In the genomic region with DNA sequence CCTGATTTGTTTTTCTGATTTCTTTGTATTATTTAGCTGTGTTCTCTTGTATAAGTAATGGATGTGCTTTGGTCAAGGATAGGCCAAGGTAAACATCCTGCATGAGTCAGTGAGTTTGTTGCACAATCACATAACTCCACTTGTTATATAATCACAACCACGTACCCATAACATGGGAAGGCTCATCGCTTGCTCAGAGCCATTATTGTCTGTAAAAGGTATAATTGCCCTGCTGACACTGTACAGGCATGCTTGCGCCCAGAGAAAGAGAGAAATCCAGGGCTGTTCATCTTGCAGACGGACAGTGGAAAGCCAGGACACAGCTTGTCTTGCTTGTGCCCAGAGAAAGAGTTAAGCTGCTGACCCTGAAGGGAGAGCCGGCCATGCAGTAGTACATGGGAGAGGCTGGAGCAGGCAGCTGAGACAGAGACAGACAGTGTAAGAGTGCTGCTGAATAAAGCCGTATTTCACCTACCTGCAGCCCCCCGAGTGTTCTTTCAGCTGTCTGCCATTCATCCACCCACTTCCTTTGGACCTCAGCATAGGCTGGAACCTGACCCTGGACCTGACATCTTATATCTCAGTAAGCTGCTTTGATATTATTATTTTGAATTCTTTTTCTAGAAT, we compare ENCODE assay signal across 18 cellular contexts.
A peak's percentile ranks its signal among the peaks of the same experiment; 100 is the strongest.
DNase-seq lines count a peak whose midpoint lies in the region; ATAC-seq and TF ChIP-seq lines count a peak whose summit lies in the region.
"Had no signal": no experiment of that assay in that cellular context is flagged by ENCODE, and none has a peak within 500 bp of the region (broad histone marks: within the 10 kb centered on the region; RNA-seq: fewer than 3 reads in every experiment).

No MANE protein-coding gene starts in this region.

- H3K4me1 Mint-ChIP-seq in nephron progenitor cell, result peaks cover 6% of the 10 kb centered on the region

- ATAC-seq in GM21717 (IDR thresholded peaks at IDR 0.05; ENCODE audit: unreplicated experiment), result no peak
- no peak for ATAC-seq in HG03460 (IDR thresholded peaks at IDR 0.05; ENCODE audit: unreplicated experiment)

- H3K36me3 Mint-ChIP-seq in nephron progenitor cell (ENCODE audit: low read depth), result peaks cover 29% of the 10 kb centered on the region

- H3K27me3 Mint-ChIP-seq in nephron progenitor cell (ENCODE audit: low read depth, poor library complexity), result peaks cover 2% of the 10 kb centered on the region

- H3K4me1 ChIP-seq in fibroblast of lung (ENCODE audit: control insufficient read depth, extremely low read depth, insufficient read depth, low read length), result no peaks in the 10 kb centered on the region
- H3K4me1 ChIP-seq: BE2C, esophagus squamous epithelium had no signal

- TF ChIP-seq CTCF in fibroblast of lung (conservative IDR thresholded peaks at IDR 0.05 in 1 of 2, IDR thresholded peaks at IDR 0.05 in 1 of 2; ENCODE audit: low read depth in 1 of 2, low read length in 2 of 2), result no peak
- TF ChIP-seq CTCF in nephron progenitor cell (IDR thresholded peaks at IDR 0.05), result no peak

- H3K9ac ChIP-seq in fibroblast of lung (ENCODE audit: insufficient read depth, low read length), result no peak overlapping the region

- no peak overlapping the region for H3K4me3 Mint-ChIP-seq in nephron progenitor cell

- no peaks in the 10 kb centered on the region for H3K36me3 ChIP-seq in fibroblast of lung (ENCODE audit: control insufficient read depth, insufficient read depth, low read length)
- H3K36me3 ChIP-seq: BE2C, esophagus squamous epithelium, thoracic aorta had no signal

- no peaks in the 10 kb centered on the region for H3K27me3 ChIP-seq in fibroblast of lung (ENCODE audit: control insufficient read depth, insufficient read depth, low read length)
- H3K27me3 ChIP-seq: BE2C, dorsolateral prefrontal cortex, esophagus squamous epithelium had no signal

- H3K79me2 ChIP-seq in fibroblast of lung (ENCODE audit: control insufficient read depth, insufficient read depth, low read length), result no peaks in the 10 kb centered on the region

- H3K27ac Mint-ChIP-seq in nephron progenitor cell, result peak overlapping the region; percentile 37

- no peaks in the 10 kb centered on the region for H3K9me3 ChIP-seq in fibroblast of lung (ENCODE audit: control insufficient read depth, insufficient read depth, low read depth, low read length)
- H3K9me3 ChIP-seq: BE2C had no signal

- H3K4me2 ChIP-seq in fibroblast of lung (ENCODE audit: extremely low read depth, insufficient read depth, low read length), result no peak overlapping the region

- no peak overlapping the region for H3K4me3 ChIP-seq in fibroblast of lung (replicated peaks in 1 of 4; ENCODE audit: control extremely low read depth in 1 of 4, insufficient read depth in 1 of 4, low read depth in 3 of 4, low read length in 4 of 4)
- H3K4me3 ChIP-seq: dorsolateral prefrontal cortex, esophagus squamous epithelium, thoracic aorta had no signal

- no peak overlapping the region for H2AFZ ChIP-seq in fibroblast of lung (ENCODE audit: low read length)

- H3K9me3 Mint-ChIP-seq in nephron progenitor cell, result peaks cover 43% of the 10 kb centered on the region

- DNase-seq in H4 (ENCODE audit: low spot score) (peak; percentile 47), RKO (ENCODE audit: low spot score) (peak; percentile 40), fibroblast of lung (ENCODE audit: low read depth in 2 of 2) (peak; percentile 52 to 66), nephron progenitor cell (no peak), NCI-H748 (lab: John Stamatoyannopoulos, UW; ENCODE audit: unreplicated experiment) (no peak)
- no peak for DNase-seq in stimulated activated CD4-positive, alpha-beta T cell treated with anti-CD3 and anti-CD28 coated beads, Interleukin-2, amount 100 ng/mL, for 24 hours
- DNase-seq: activated CD4-positive, alpha-beta T cell treated with anti-CD3 and anti-CD28 coated beads for 1 hour; activated effector memory CD4-positive, alpha-beta T cell treated with anti-CD3 and anti-CD28 coated beads, Interleukin-2, amount 50 U/mL, for 16 hours; BE2C; dorsolateral prefrontal cortex; esophagus squamous epithelium; NCI-H1092 treated with DMSO at 0.1 percent for 48 hours; NK-92 treated with Interleukin-12 subunit alpha and Interleukin-12 subunit beta, amount 100 ng/mL, for 24 hours; SIG-M5; small intestine had no signal

- no peaks in the 10 kb centered on the region for H4K20me1 ChIP-seq in fibroblast of lung (ENCODE audit: control insufficient read depth, extremely low read depth, insufficient read depth, low read length)

- H3K27ac ChIP-seq in fibroblast of lung (ENCODE audit: insufficient read depth, low read length), result no peak overlapping the region
- H3K27ac ChIP-seq: dorsolateral prefrontal cortex, esophagus squamous epithelium, thoracic aorta had no signal

Comparison
In these comparisons a context has a peak if more than half of its experiments do, and no peak if none do; other contexts are left out.
1. DNase-seq: peak in H4 (single experiment), RKO (single experiment) and fibroblast of lung (2 of 2); none in nephron progenitor cell (single experiment), stimulated activated CD4-positive, alpha-beta T cell treated with anti-CD3 and anti-CD28 coated beads, Interleukin-2, amount 100 ng/mL, for 24 hours (0 of 2) and NCI-H748 (single experiment).